12 cellular contexts compared by ENCODE assay signal in the genomic region with DNA sequence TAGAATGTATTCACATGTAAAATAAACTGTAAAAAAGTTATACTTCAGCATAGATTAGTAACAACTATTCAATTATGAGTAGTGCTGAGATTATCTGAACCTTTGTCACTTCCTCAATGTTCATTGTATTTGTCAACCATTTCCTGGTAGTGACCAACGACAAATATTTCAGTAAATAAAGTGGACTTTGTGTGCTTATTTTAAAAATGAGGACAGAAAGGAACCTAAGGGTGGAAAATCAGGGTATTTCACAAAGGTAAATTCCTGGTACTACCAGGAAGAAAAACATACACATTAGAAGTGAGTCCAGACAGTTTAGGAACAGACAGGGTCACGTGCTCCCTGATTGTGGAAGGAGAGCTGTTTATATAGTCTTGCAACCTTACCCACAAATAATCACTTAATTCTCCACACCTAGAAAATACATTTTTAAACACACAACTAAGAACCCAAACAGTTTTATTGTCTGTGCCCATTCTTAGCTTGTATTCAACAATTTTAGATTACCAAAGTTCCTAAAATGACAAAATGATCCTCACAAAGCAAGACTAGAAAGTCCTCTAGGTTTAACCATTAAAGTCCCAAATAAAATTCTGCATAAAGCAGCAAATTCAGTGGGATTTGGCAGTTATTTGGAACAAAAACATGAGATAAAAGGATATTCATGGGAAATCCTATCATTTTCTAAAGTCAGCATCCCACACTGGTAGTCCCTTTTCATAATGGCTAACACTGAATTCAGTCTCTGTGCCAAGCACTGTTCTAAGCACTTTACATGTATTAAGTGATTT. TPM values are rescaled to one million over a fixed set of nuclear protein-coding genes. Genes with fewer than 3 reads are reported as not detected.
DNase-seq lines count a peak whose midpoint lies in the region; ATAC-seq, FAIRE-seq and TF ChIP-seq lines count a peak whose summit lies in the region.
"Had no signal": no experiment of that assay in that cellular context is flagged by ENCODE, and none has a peak within 500 bp of the region (broad histone marks: within the 10 kb centered on the region; RNA-seq: fewer than 3 reads in every experiment).

No MANE protein-coding gene starts in this region.

- H3K27me3 Mint-ChIP-seq in CD4-positive, alpha-beta T cell = no peaks in the 10 kb centered on the region
- H3K27me3 Mint-ChIP-seq in effector memory CD8-positive, alpha-beta T cell = no peaks in the 10 kb centered on the region
- no peaks in the 10 kb centered on the region for H3K27me3 Mint-ChIP-seq in glutamatergic neuron (ENCODE audit: unreplicated experiment)

- no peak overlapping the region for H3K27ac ChIP-seq in CD4-positive, alpha-beta T cell (ENCODE audit: low read depth, low read length)
- peak overlapping the region; percentile 50 to 80 (median 70) for H3K27ac ChIP-seq in body of pancreas
- H3K27ac ChIP-seq: cardiac muscle cell had no signal

- peak overlapping the region; percentile 1 for H3K9ac ChIP-seq in mucosa of stomach (ENCODE audit: low read length)

- no peaks in the 10 kb centered on the region for H3K9me3 ChIP-seq in CD4-positive, alpha-beta T cell (ENCODE audit: control insufficient read depth, low read length)
- no peaks in the 10 kb centered on the region for H3K9me3 ChIP-seq in body of pancreas
- H3K9me3 ChIP-seq in mucosa of stomach (ENCODE audit: control insufficient read depth, low read length) = no peaks in the 10 kb centered on the region

- peak; percentile 11 for FAIRE-seq in H54 (lab: Jason Lieb, UNC)

- intact Hi-C loops in CD4-positive, alpha-beta T cell (cut with DNase I, micrococcal nuclease) = no loop called here
- intact Hi-C loops in body of pancreas (cut with DNase I) = no loop called here

- no peak for DNase-seq in CD4-positive, alpha-beta T cell
- DNase-seq in H54 (ENCODE audit: insufficient read length, low spot score) (no peak), body of pancreas (no peak), NCI-H2081 (lab: John Stamatoyannopoulos, UW) (no peak), glutamatergic neuron (no peak)
- DNase-seq in effector memory CD8-positive, alpha-beta T cell = no peak
- DNase-seq in stimulated activated CD4-positive, alpha-beta T cell treated with anti-CD3 and anti-CD28 coated beads, Interleukin-15, amount 100 ng/mL, for 24 hours = no peak
- DNase-seq: foreskin fibroblast, mammary epithelial cell, NCI-H526 had no signal

- H3K9me3 Mint-ChIP-seq in CD4-positive, alpha-beta T cell = no peaks in the 10 kb centered on the region
- H3K9me3 Mint-ChIP-seq in effector memory CD8-positive, alpha-beta T cell = no peaks in the 10 kb centered on the region
- no peaks in the 10 kb centered on the region for H3K9me3 Mint-ChIP-seq in glutamatergic neuron (ENCODE audit: unreplicated experiment)

- CTCF ChIA-PET in CD4-positive, alpha-beta T cell (lab: Charles Lee) = interaction anchor here (1.0 to 1.1 kb wide), 2 partner anchors 10 to 26 kb away, joined by 3 read pairs; no protein-coding TSS in a partner anchor

- 8 to 10% methylated on average over 2 of the region's 2 CpGs for whole genome bisulfite sequencing in body of pancreas, 2 donors

- TF ChIP-seq POLR2A in H54 (IDR thresholded peaks at IDR 0.05; ENCODE audit: low read depth, low read length) (no peak), body of pancreas (IDR thresholded peaks at IDR 0.05) (no peak)

- peaks cover 3% of the 10 kb centered on the region for H3K36me3 Mint-ChIP-seq in CD4-positive, alpha-beta T cell (ENCODE audit: low read depth)
- peaks cover 7% of the 10 kb centered on the region for H3K36me3 Mint-ChIP-seq in effector memory CD8-positive, alpha-beta T cell (ENCODE audit: insufficient read depth)
- H3K36me3 Mint-ChIP-seq in glutamatergic neuron (ENCODE audit: unreplicated experiment) = no peaks in the 10 kb centered on the region

- H3K4me1 Mint-ChIP-seq in CD4-positive, alpha-beta T cell (ENCODE audit: low read depth) = peaks cover 84% of the 10 kb centered on the region
- peaks cover 13 to 25% of the 10 kb centered on the region in 2 donors for H3K4me1 Mint-ChIP-seq in effector memory CD8-positive, alpha-beta T cell (ENCODE audit: low read depth in 2 of 2)
- H3K4me1 Mint-ChIP-seq in glutamatergic neuron (ENCODE audit: low read depth, unreplicated experiment) = peaks cover 7% of the 10 kb centered on the region

- ATAC-seq in CD4-positive, alpha-beta T cell (ENCODE audit: poor library complexity) = no peak
- peak; percentile 70 for ATAC-seq in body of pancreas
- ATAC-seq in effector memory CD8-positive, alpha-beta T cell (replicated peaks) = no peak

- H3K4me1 ChIP-seq in body of pancreas = peaks cover 64% of the 10 kb centered on the region
- H3K4me1 ChIP-seq in mucosa of stomach (ENCODE audit: control insufficient read depth, insufficient read depth, low read length) = peaks cover 46% of the 10 kb centered on the region

- POLR2A ChIA-PET in CD4-positive, alpha-beta T cell (lab: Charles Lee) = interaction anchor here (1.1 to 3.4 kb wide), 2 partner anchors 9 to 27 kb away, joined by 3 to 10 read pairs; no protein-coding TSS in a partner anchor

- H3K36me3 ChIP-seq in body of pancreas (replicated peaks in 1 of 2; ENCODE audit: insufficient read depth in 1 of 2, low read depth in 2 of 2) (no peaks in the 10 kb centered on the region), mucosa of stomach (ENCODE audit: control insufficient read depth, insufficient read depth, low read length) (no peaks in the 10 kb centered on the region)
- H3K36me3 ChIP-seq: cardiac muscle cell had no signal

- H3K4me3 Mint-ChIP-seq in CD4-positive, alpha-beta T cell = no peak overlapping the region
- no peak overlapping the region for H3K4me3 Mint-ChIP-seq in effector memory CD8-positive, alpha-beta T cell
- H3K4me3 Mint-ChIP-seq in glutamatergic neuron (ENCODE audit: unreplicated experiment) = no peak overlapping the region

- TF ChIP-seq CTCF in CD4-positive, alpha-beta T cell (IDR thresholded peaks at IDR 0.05) = no peak
- TF ChIP-seq CTCF in body of pancreas (IDR thresholded peaks at IDR 0.05) = no peak
- no peak for TF ChIP-seq CTCF in glutamatergic neuron (IDR thresholded peaks at IDR 0.05; ENCODE audit: partially characterized antibody, unreplicated experiment)

- no peaks in the 10 kb centered on the region for H3K27me3 ChIP-seq in CD4-positive, alpha-beta T cell (ENCODE audit: control insufficient read depth, insufficient read depth, low read length)
- H3K27me3 ChIP-seq in body of pancreas = no peaks in the 10 kb centered on the region
- no peaks in the 10 kb centered on the region for H3K27me3 ChIP-seq in mucosa of stomach (ENCODE audit: control insufficient read depth, insufficient read depth, low read length)
- H3K27me3 ChIP-seq: cardiac muscle cell had no signal

- H3K27ac Mint-ChIP-seq in CD4-positive, alpha-beta T cell = peak overlapping the region; percentile 16
- H3K27ac Mint-ChIP-seq in effector memory CD8-positive, alpha-beta T cell = no peak overlapping the region
- no peak overlapping the region for H3K27ac Mint-ChIP-seq in glutamatergic neuron (ENCODE audit: unreplicated experiment)

- H3K4me3 ChIP-seq in body of pancreas = no peak overlapping the region
- H3K4me3 ChIP-seq in mucosa of stomach (ENCODE audit: low read length) = no peak overlapping the region
- H3K4me3 ChIP-seq: cardiac muscle cell had no signal

RNA-seq across cellular contexts. Expression of a gene that starts 28.2 kb away (rescaled TPM):
- 100 to 1,000 TPM; 257 to 274 TPM for total RNA-seq in CD4-positive, alpha-beta T cell
- total RNA-seq in body of pancreas = 10 to 100 TPM in 1 of 2 donors, 1 to 10 TPM in 1; 6.3 to 16.6 TPM
- 58.2 TPM for total RNA-seq in glutamatergic neuron (ENCODE audit: unreplicated experiment)
